Comparison of ENCODE assay signal across 10 cellular contexts in the genomic region with DNA sequence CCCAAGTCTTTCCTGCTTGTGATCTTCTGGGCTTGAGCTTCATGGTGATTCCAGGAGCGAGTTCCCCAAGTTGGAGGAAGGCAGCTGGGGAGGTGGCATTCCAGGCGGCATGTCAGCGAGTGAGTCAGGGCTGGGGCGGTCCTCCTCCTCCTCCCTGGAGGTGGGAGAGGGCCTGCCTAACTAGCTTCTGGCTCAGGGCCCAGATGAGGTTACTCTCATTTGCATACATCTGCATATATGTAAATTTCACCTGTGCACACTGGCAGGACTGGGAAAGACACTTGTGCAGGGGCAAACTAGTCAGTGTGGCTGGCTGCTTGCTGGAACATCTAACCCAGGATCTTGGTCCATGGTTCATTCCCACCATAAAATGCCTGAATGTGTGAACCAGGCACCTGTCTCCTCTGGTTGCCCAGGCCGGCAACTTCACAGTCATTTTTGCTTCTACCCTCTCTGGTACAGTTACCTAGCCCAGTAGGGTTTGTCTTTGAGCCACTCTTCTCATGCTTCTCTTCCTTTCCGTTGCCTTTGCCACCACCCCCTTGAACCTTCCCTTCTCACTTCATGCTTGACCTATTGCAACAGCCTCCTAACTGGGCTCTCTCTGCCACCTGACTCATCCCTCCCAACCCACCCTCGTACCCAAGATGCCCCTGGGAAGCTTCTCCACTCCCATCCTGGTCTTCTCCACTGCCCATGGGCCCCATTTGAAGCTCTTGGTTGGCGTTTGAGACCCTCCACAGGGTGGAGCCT.
DNase-seq lines count a peak whose midpoint lies in the region; ATAC-seq and TF ChIP-seq lines count a peak whose summit lies in the region.
"Had no signal": no experiment of that assay in that cellular context is flagged by ENCODE, and none has a peak within 500 bp of the region (broad histone marks: within the 10 kb centered on the region; RNA-seq: fewer than 3 reads in every experiment).

No MANE protein-coding gene starts in this region.

- ATAC-seq in GM21526 (IDR thresholded peaks at IDR 0.05; ENCODE audit: low FRiP score, unreplicated experiment) = no peak
- ATAC-seq in HG03135 (IDR thresholded peaks at IDR 0.05; ENCODE audit: unreplicated experiment) = no peak
- ATAC-seq in GM21367 (IDR thresholded peaks at IDR 0.05; ENCODE audit: unreplicated experiment) = no peak

- TF ChIP-seq EP300 in Ishikawa (IDR thresholded peaks at IDR 0.05; ENCODE audit: borderline replicate concordance) = no peak

- DNase-seq in ELR (ENCODE audit: low read depth) (peak; percentile 53), SKM-1 (lab: John Stamatoyannopoulos, UW; ENCODE audit: unreplicated experiment) (peak; percentile 42), kidney glomerular epithelial cell (lab: John Stamatoyannopoulos, UW) (peak; percentile 14), NCI-H446 treated with DMSO at 0.1 percent for 48 hours (lab: John Stamatoyannopoulos, UW) (no peak)
- DNase-seq: activated CD4-positive, alpha-beta T cell treated with anti-CD3 and anti-CD28 coated beads for 4 hours; activated T-cell treated with anti-CD3 and anti-CD28 coated beads, Interleukin-2, amount 50 U/mL, for 1 hour had no signal

- no peak for TF ChIP-seq RAD21 in Ishikawa (IDR thresholded peaks at IDR 0.05; ENCODE audit: low read depth)

TF ChIP-seq in Ishikawa, 13 proteins besides CTCF, POLR2A, EP300 and RAD21:
- TF ChIP-seq NFIC (IDR thresholded peaks at IDR 0.05) (peak; percentile 66), TCF12 (IDR thresholded peaks at IDR 0.05; ENCODE audit: low read depth) (peak; percentile 35; the same call in 1 of the 2 replicates), TEAD4 (IDR thresholded peaks at IDR 0.05) (peak; percentile 86), FOXM1 (IDR thresholded peaks at IDR 0.05; ENCODE audit: borderline replicate concordance, low read depth) (no peak)
- TF ChIP-seq, protein P1, sequence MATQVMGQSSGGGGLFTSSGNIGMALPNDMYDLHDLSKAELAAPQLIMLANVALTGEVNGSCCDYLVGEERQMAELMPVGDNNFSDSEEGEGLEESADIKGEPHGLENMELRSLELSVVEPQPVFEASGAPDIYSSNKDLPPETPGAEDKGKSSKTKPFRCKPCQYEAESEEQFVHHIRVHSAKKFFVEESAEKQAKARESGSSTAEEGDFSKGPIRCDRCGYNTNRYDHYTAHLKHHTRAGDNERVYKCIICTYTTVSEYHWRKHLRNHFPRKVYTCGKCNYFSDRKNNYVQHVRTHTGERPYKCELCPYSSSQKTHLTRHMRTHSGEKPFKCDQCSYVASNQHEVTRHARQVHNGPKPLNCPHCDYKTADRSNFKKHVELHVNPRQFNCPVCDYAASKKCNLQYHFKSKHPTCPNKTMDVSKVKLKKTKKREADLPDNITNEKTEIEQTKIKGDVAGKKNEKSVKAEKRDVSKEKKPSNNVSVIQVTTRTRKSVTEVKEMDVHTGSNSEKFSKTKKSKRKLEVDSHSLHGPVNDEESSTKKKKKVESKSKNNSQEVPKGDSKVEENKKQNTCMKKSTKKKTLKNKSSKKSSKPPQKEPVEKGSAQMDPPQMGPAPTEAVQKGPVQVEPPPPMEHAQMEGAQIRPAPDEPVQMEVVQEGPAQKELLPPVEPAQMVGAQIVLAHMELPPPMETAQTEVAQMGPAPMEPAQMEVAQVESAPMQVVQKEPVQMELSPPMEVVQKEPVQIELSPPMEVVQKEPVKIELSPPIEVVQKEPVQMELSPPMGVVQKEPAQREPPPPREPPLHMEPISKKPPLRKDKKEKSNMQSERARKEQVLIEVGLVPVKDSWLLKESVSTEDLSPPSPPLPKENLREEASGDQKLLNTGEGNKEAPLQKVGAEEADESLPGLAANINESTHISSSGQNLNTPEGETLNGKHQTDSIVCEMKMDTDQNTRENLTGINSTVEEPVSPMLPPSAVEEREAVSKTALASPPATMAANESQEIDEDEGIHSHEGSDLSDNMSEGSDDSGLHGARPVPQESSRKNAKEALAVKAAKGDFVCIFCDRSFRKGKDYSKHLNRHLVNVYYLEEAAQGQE (IDR thresholded peaks at IDR 0.05; ENCODE audit: low read depth) = no peak
- TF ChIP-seq, protein P2, sequence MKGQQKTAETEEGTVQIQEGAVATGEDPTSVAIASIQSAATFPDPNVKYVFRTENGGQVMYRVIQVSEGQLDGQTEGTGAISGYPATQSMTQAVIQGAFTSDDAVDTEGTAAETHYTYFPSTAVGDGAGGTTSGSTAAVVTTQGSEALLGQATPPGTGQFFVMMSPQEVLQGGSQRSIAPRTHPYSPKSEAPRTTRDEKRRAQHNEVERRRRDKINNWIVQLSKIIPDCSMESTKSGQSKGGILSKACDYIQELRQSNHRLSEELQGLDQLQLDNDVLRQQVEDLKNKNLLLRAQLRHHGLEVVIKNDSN (IDR thresholded peaks at IDR 0.05) = no peak
